In genomic region chr7:143239822-143240221, GRCh38 we compare ENCODE assay signal across 14 cellular contexts. TPM values are rescaled to one million over a fixed set of nuclear protein-coding genes. Genes with fewer than 3 reads are reported as not detected.
DNase-seq lines count a peak whose midpoint lies in the region; TF ChIP-seq lines count a peak whose summit lies in the region.
"Had no signal": no experiment of that assay in that cellular context is flagged by ENCODE, and none has a peak within 500 bp of the region (broad histone marks: within the 10 kb centered on the region; RNA-seq: fewer than 3 reads in every experiment).

No MANE protein-coding gene starts in this region.

- H3K36me3 Mint-ChIP-seq in activated CD4-positive, alpha-beta T cell treated with anti-CD3 and anti-CD28 coated beads, Interleukin-2, amount 10 ng/mL, durations not matched to agents 24 days and 14 days (ENCODE audit: low read depth), result peaks cover 12% of the 10 kb centered on the region
- peaks cover 21% of the 10 kb centered on the region for H3K36me3 Mint-ChIP-seq in activated CD4-positive, alpha-beta T cell treated with anti-CD3 and anti-CD28 coated beads, Interleukin-2, amount 10 ng/mL, durations not matched to agents 7 days and 5 days (ENCODE audit: low read depth)
- H3K36me3 Mint-ChIP-seq in nephron progenitor cell (ENCODE audit: low read depth), result peaks cover 13% of the 10 kb centered on the region

- peaks cover 0 to 4% (median 2%) of the 10 kb centered on the region in 3 donors for H3K4me1 ChIP-seq in skeletal muscle tissue (ENCODE audit: control insufficient read depth in 3 of 3, insufficient read depth in 3 of 3, low read length in 3 of 3)
- peaks cover 0 to 23% (median 7%) of the 10 kb centered on the region in 4 donors for H3K4me1 ChIP-seq in transverse colon
- H3K4me1 ChIP-seq: testis had no signal

- intact Hi-C loops in activated CD4-positive, alpha-beta T cell treated with anti-CD3 and anti-CD28 coated beads, Interleukin-2, amount 10 ng/mL, durations not matched to agents 24 days and 14 days (cut with micrococcal nuclease), result loop anchor here (1.0 to 10.0 kb wide), 12 partner anchors 18 to 887 kb away; partner anchors contain the start of genes CASP2 and GSTK1
- intact Hi-C loops in transverse colon (cut with DNase I; ENCODE audit: low total_unique reads), result loop anchor here (2.0 to 5.0 kb wide), 2 partner anchors 67 to 177 kb away; no protein-coding TSS in a partner anchor

- TF ChIP-seq CTCF in transverse colon (IDR thresholded peaks at IDR 0.05) (no peak), nephron progenitor cell (IDR thresholded peaks at IDR 0.05) (no peak)

- CTCF ChIA-PET in activated CD4-positive, alpha-beta T cell treated with anti-CD3 and anti-CD28 coated beads, Interleukin-2, amount 10 ng/mL, durations not matched to agents 7 days and 5 days (lab: Charles Lee), result interaction anchor here (0.6 to 3.5 kb wide), 35 partner anchors 8 to 886 kb away, joined by 3 to 32 read pairs (median 5); partner anchors contain the start of genes CASP2, EPHA1, GSTK1 and TAS2R40

- TF ChIP-seq EP300 in transverse colon (IDR thresholded peaks at IDR 0.05; ENCODE audit: low read depth), result no peak

- H3K27me3 ChIP-seq in skeletal muscle tissue (ENCODE audit: control insufficient read depth in 3 of 3, insufficient read depth in 3 of 3, low read length in 3 of 3) (no peaks in the 10 kb centered on the region), transverse colon (no peaks in the 10 kb centered on the region)
- H3K27me3 ChIP-seq: testis had no signal

- H3K9me3 Mint-ChIP-seq in activated CD4-positive, alpha-beta T cell treated with anti-CD3 and anti-CD28 coated beads, Interleukin-2, amount 10 ng/mL, durations not matched to agents 24 days and 14 days, result peaks cover 19% of the 10 kb centered on the region
- H3K9me3 Mint-ChIP-seq in activated CD4-positive, alpha-beta T cell treated with anti-CD3 and anti-CD28 coated beads, Interleukin-2, amount 10 ng/mL, durations not matched to agents 7 days and 5 days, result peaks cover 27% of the 10 kb centered on the region
- H3K9me3 Mint-ChIP-seq in nephron progenitor cell, result peaks cover 34% of the 10 kb centered on the region

- peaks cover 39% of the 10 kb centered on the region for H3K4me1 Mint-ChIP-seq in activated CD4-positive, alpha-beta T cell treated with anti-CD3 and anti-CD28 coated beads, Interleukin-2, amount 10 ng/mL, durations not matched to agents 24 days and 14 days
- peaks cover 46% of the 10 kb centered on the region for H3K4me1 Mint-ChIP-seq in activated CD4-positive, alpha-beta T cell treated with anti-CD3 and anti-CD28 coated beads, Interleukin-2, amount 10 ng/mL, durations not matched to agents 7 days and 5 days
- peaks cover 41% of the 10 kb centered on the region for H3K4me1 Mint-ChIP-seq in nephron progenitor cell

- in situ Hi-C loops in transverse colon (cut with MboI; ENCODE audit: low pct_ligation_motif_present in 1 of 4, low pct_unique_long_range_greater_than_20kb in 1 of 4, low sequenced_read_pairs in 3 of 4), result loop anchor here (5.0 to 10.0 kb wide), 5 partner anchors 62 to 255 kb away; partner anchors contain the start of gene EPHA1 (in 1 of the 4)

- H3K9me3 ChIP-seq in skeletal muscle tissue (ENCODE audit: control insufficient read depth in 3 of 3, low read length in 3 of 3) (peaks cover 0 to 5% (median 2%) of the 10 kb centered on the region in 3 donors), transverse colon (peaks cover 0 to 4% of the 10 kb centered on the region in 2 donors)
- H3K9me3 ChIP-seq: testis had no signal

- POLR2A ChIA-PET in activated CD4-positive, alpha-beta T cell treated with anti-CD3 and anti-CD28 coated beads, Interleukin-2, amount 10 ng/mL, durations not matched to agents 7 days and 5 days (lab: Charles Lee), result interaction anchor here (0.7 kb wide), 1 partner anchor 176 kb away, joined by 3 read pairs; no protein-coding TSS in a partner anchor

- no peak overlapping the region for H3K9ac ChIP-seq in skeletal muscle tissue (ENCODE audit: low read depth in 1 of 3, low read length in 3 of 3)

- no peaks in the 10 kb centered on the region for H3K36me3 ChIP-seq in skeletal muscle tissue (ENCODE audit: control insufficient read depth in 3 of 3, insufficient read depth in 3 of 3, low read length in 3 of 3)
- H3K36me3 ChIP-seq in transverse colon, result no peaks in the 10 kb centered on the region
- H3K36me3 ChIP-seq: gastroesophageal sphincter had no signal

- H3K27ac Mint-ChIP-seq in activated CD4-positive, alpha-beta T cell treated with anti-CD3 and anti-CD28 coated beads, Interleukin-2, amount 10 ng/mL, durations not matched to agents 24 days and 14 days, result peak overlapping the region; percentile 82
- no peak overlapping the region for H3K27ac Mint-ChIP-seq in activated CD4-positive, alpha-beta T cell treated with anti-CD3 and anti-CD28 coated beads, Interleukin-2, amount 10 ng/mL, durations not matched to agents 7 days and 5 days
- no peak overlapping the region for H3K27ac Mint-ChIP-seq in nephron progenitor cell

- no peak overlapping the region for H3K4me3 ChIP-seq in skeletal muscle tissue (ENCODE audit: low read length in 3 of 3)
- H3K4me3 ChIP-seq in transverse colon, result no peak overlapping the region
- H3K4me3 ChIP-seq: gastroesophageal sphincter, testis had no signal

- H3K27ac ChIP-seq in skeletal muscle tissue (ENCODE audit: low read depth, low read length), result peak overlapping the region; percentile 10
- H3K27ac ChIP-seq in transverse colon, result no peak overlapping the region
- H3K27ac ChIP-seq: RWPE1, testis had no signal

- H3K27me3 Mint-ChIP-seq in activated CD4-positive, alpha-beta T cell treated with anti-CD3 and anti-CD28 coated beads, Interleukin-2, amount 10 ng/mL, durations not matched to agents 24 days and 14 days, result peaks cover 19% of the 10 kb centered on the region
- peaks cover 20% of the 10 kb centered on the region for H3K27me3 Mint-ChIP-seq in activated CD4-positive, alpha-beta T cell treated with anti-CD3 and anti-CD28 coated beads, Interleukin-2, amount 10 ng/mL, durations not matched to agents 7 days and 5 days
- peaks cover 28% of the 10 kb centered on the region for H3K27me3 Mint-ChIP-seq in nephron progenitor cell (ENCODE audit: low read depth, poor library complexity)

- no peak for TF ChIP-seq POLR2A in transverse colon (IDR thresholded peaks at IDR 0.05)

- DNase-seq in activated CD4-positive, alpha-beta T cell treated with anti-CD3 and anti-CD28 coated beads, Interleukin-2, amount 10 ng/mL, durations not matched to agents 24 days and 14 days, result no peak
- DNase-seq in activated CD4-positive, alpha-beta T cell treated with anti-CD3 and anti-CD28 coated beads, Interleukin-2, amount 10 ng/mL, durations not matched to agents 7 days and 5 days, result no peak
- DNase-seq in SIG-M5 treated with dmso at 0.1 percent for 504 hours (lab: John Stamatoyannopoulos, UW; ENCODE audit: unreplicated experiment) (peak; percentile 95), fibroblast of peridontal ligament (ENCODE audit: extremely low read depth) (peak; percentile 84), transverse colon (no peak), Ammon's horn (ENCODE audit: low spot score) (no peak), nephron progenitor cell (no peak)

- H3K4me3 Mint-ChIP-seq in activated CD4-positive, alpha-beta T cell treated with anti-CD3 and anti-CD28 coated beads, Interleukin-2, amount 10 ng/mL, durations not matched to agents 24 days and 14 days, result no peak overlapping the region
- H3K4me3 Mint-ChIP-seq in activated CD4-positive, alpha-beta T cell treated with anti-CD3 and anti-CD28 coated beads, Interleukin-2, amount 10 ng/mL, durations not matched to agents 7 days and 5 days, result no peak overlapping the region
- H3K4me3 Mint-ChIP-seq in nephron progenitor cell, result no peak overlapping the region
- H3K4me3 Mint-ChIP-seq: central memory CD8-positive, alpha-beta T cell had no signal

RNA-seq across cellular contexts. Expression of gene TAS2R40, which starts 18.0 kb away (rescaled TPM):
- not detected in 2 replicates for total RNA-seq in activated CD4-positive, alpha-beta T cell treated with anti-CD3 and anti-CD28 coated beads, Interleukin-2, amount 10 ng/mL, durations not matched to agents 24 days and 14 days
- not detected for total RNA-seq in activated CD4-positive, alpha-beta T cell treated with anti-CD3 and anti-CD28 coated beads, Interleukin-2, amount 10 ng/mL, durations not matched to agents 7 days and 5 days
- total RNA-seq in skeletal muscle tissue (not detected), transverse colon (not detected)
- total RNA-seq: A172, gastroesophageal sphincter, pulmonary artery endothelial cell, testis had no signal

RNA-seq across cellular contexts. Expression of gene GSTK1, which starts 23.4 kb away (rescaled TPM):
- 138 and 142 TPM in 2 replicates for total RNA-seq in activated CD4-positive, alpha-beta T cell treated with anti-CD3 and anti-CD28 coated beads, Interleukin-2, amount 10 ng/mL, durations not matched to agents 24 days and 14 days
- 100 to 1,000 TPM; 370 to 419 TPM for total RNA-seq in activated CD4-positive, alpha-beta T cell treated with anti-CD3 and anti-CD28 coated beads, Interleukin-2, amount 10 ng/mL, durations not matched to agents 7 days and 5 days
- total RNA-seq in skeletal muscle tissue (61.6 TPM), transverse colon (100 to 1,000 TPM; 333 to 472 (median 376) TPM)

RNA-seq across cellular contexts. Expression of gene TMEM139, which starts 44.9 kb away (rescaled TPM):
- 0.38 and 0.42 TPM in 2 replicates for total RNA-seq in activated CD4-positive, alpha-beta T cell treated with anti-CD3 and anti-CD28 coated beads, Interleukin-2, amount 10 ng/mL, durations not matched to agents 24 days and 14 days
- total RNA-seq in activated CD4-positive, alpha-beta T cell treated with anti-CD3 and anti-CD28 coated beads, Interleukin-2, amount 10 ng/mL, durations not matched to agents 7 days and 5 days, result under 1 TPM; 0.29 to 0.57 TPM
- 1.0 TPM for total RNA-seq in skeletal muscle tissue
- total RNA-seq in transverse colon, result 100 to 1,000 TPM in 1 of 4 donors, 10 to 100 TPM in 3; 46.4 to 127 (median 52.2) TPM
- total RNA-seq: pulmonary artery endothelial cell had no signal

RNA-seq across cellular contexts. Expression of gene CASP2, which starts 48.3 kb away (rescaled TPM):
- 99.1 and 110 TPM in 2 replicates for total RNA-seq in activated CD4-positive, alpha-beta T cell treated with anti-CD3 and anti-CD28 coated beads, Interleukin-2, amount 10 ng/mL, durations not matched to agents 24 days and 14 days
- 100 to 1,000 TPM; 102 to 125 TPM for total RNA-seq in activated CD4-positive, alpha-beta T cell treated with anti-CD3 and anti-CD28 coated beads, Interleukin-2, amount 10 ng/mL, durations not matched to agents 7 days and 5 days
- total RNA-seq in skeletal muscle tissue (9.4 TPM), transverse colon (10 to 100 TPM; 13.5 to 38.9 (median 17.6) TPM)

RNA-seq across cellular contexts. Expression of gene TAS2R39, which starts 56.6 kb away (rescaled TPM):
- not detected in 2 replicates for total RNA-seq in activated CD4-positive, alpha-beta T cell treated with anti-CD3 and anti-CD28 coated beads, Interleukin-2, amount 10 ng/mL, durations not matched to agents 24 days and 14 days
- not detected for total RNA-seq in activated CD4-positive, alpha-beta T cell treated with anti-CD3 and anti-CD28 coated beads, Interleukin-2, amount 10 ng/mL, durations not matched to agents 7 days and 5 days
- total RNA-seq in skeletal muscle tissue (not detected), transverse colon (not detected)
- total RNA-seq: A172, gastroesophageal sphincter, pulmonary artery endothelial cell, testis had no signal

Comparison
In these comparisons a context has a peak if more than half of its experiments do, and no peak if none do; other contexts are left out.
1. DNase-seq: peak in SIG-M5 treated with dmso at 0.1 percent for 504 hours (single experiment) and fibroblast of peridontal ligament (single experiment); none in activated CD4-positive, alpha-beta T cell treated with anti-CD3 and anti-CD28 coated beads, Interleukin-2, amount 10 ng/mL, durations not matched to agents 24 days and 14 days (single experiment), activated CD4-positive, alpha-beta T cell treated with anti-CD3 and anti-CD28 coated beads, Interleukin-2, amount 10 ng/mL, durations not matched to agents 7 days and 5 days (single experiment), transverse colon (single experiment), Ammon's horn (single experiment) and nephron progenitor cell (single experiment).
2. RNA of gene TMEM139, which starts 44.9 kb away (total RNA-seq): 46.4 to 127 TPM in transverse colon; 1.0 TPM in skeletal muscle tissue (single experiment), 0.29 to 0.57 TPM in activated CD4-positive, alpha-beta T cell treated with anti-CD3 and anti-CD28 coated beads, Interleukin-2, amount 10 ng/mL, durations not matched to agents 7 days and 5 days and 0.38 to 0.42 TPM in activated CD4-positive, alpha-beta T cell treated with anti-CD3 and anti-CD28 coated beads, Interleukin-2, amount 10 ng/mL, durations not matched to agents 24 days and 14 days; every median in the first group is over 10 times any median in the second.